In the genomic region with DNA sequence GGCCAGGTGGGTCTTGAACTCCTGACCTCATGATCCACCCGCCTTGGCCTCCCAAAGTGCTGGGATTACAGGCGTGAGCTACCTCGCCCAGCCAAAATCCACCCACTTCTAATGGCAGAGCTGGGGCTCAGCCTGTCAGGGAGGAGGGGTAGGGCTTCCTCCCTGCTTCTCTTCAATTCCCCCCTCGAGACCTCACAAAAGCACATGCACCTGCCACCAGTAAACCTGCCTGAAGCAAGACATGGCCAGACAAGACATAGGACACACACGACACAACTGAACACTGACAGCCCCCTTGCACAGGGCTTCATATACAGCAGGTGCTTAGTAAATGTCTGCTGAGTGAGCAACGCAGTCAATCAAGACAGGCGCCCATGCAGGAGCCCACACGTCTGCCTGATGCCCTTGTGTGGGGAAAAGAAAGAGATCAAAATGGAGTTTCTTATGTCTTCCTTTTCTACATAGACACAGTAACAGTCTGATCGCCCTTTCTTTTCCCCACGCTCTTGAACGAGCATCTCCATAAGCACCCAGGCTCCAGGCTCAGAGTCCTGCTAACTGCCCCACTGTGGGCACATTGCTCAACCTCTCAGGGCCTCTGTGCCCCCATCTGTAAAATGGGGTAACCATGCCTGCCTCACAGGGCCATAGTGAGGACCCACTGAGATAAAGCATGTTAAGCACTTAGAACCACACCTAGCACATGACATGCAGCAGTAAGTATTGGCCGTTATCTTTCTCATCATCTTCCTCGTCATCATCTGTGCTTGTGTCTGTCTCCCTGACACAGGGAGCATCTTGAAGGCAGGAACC, we compare ENCODE assay signal across 1 cellular context.
A peak's percentile ranks its signal among the peaks of the same experiment; 100 is the strongest.
TF ChIP-seq lines count a peak whose summit lies in the region.

No MANE protein-coding gene starts in this region.

TF ChIP-seq in K562, 482 proteins besides CTCF, POLR2A, EP300 and RAD21 (continued from another document and continues in another):
- TF ChIP-seq, protein P1, sequence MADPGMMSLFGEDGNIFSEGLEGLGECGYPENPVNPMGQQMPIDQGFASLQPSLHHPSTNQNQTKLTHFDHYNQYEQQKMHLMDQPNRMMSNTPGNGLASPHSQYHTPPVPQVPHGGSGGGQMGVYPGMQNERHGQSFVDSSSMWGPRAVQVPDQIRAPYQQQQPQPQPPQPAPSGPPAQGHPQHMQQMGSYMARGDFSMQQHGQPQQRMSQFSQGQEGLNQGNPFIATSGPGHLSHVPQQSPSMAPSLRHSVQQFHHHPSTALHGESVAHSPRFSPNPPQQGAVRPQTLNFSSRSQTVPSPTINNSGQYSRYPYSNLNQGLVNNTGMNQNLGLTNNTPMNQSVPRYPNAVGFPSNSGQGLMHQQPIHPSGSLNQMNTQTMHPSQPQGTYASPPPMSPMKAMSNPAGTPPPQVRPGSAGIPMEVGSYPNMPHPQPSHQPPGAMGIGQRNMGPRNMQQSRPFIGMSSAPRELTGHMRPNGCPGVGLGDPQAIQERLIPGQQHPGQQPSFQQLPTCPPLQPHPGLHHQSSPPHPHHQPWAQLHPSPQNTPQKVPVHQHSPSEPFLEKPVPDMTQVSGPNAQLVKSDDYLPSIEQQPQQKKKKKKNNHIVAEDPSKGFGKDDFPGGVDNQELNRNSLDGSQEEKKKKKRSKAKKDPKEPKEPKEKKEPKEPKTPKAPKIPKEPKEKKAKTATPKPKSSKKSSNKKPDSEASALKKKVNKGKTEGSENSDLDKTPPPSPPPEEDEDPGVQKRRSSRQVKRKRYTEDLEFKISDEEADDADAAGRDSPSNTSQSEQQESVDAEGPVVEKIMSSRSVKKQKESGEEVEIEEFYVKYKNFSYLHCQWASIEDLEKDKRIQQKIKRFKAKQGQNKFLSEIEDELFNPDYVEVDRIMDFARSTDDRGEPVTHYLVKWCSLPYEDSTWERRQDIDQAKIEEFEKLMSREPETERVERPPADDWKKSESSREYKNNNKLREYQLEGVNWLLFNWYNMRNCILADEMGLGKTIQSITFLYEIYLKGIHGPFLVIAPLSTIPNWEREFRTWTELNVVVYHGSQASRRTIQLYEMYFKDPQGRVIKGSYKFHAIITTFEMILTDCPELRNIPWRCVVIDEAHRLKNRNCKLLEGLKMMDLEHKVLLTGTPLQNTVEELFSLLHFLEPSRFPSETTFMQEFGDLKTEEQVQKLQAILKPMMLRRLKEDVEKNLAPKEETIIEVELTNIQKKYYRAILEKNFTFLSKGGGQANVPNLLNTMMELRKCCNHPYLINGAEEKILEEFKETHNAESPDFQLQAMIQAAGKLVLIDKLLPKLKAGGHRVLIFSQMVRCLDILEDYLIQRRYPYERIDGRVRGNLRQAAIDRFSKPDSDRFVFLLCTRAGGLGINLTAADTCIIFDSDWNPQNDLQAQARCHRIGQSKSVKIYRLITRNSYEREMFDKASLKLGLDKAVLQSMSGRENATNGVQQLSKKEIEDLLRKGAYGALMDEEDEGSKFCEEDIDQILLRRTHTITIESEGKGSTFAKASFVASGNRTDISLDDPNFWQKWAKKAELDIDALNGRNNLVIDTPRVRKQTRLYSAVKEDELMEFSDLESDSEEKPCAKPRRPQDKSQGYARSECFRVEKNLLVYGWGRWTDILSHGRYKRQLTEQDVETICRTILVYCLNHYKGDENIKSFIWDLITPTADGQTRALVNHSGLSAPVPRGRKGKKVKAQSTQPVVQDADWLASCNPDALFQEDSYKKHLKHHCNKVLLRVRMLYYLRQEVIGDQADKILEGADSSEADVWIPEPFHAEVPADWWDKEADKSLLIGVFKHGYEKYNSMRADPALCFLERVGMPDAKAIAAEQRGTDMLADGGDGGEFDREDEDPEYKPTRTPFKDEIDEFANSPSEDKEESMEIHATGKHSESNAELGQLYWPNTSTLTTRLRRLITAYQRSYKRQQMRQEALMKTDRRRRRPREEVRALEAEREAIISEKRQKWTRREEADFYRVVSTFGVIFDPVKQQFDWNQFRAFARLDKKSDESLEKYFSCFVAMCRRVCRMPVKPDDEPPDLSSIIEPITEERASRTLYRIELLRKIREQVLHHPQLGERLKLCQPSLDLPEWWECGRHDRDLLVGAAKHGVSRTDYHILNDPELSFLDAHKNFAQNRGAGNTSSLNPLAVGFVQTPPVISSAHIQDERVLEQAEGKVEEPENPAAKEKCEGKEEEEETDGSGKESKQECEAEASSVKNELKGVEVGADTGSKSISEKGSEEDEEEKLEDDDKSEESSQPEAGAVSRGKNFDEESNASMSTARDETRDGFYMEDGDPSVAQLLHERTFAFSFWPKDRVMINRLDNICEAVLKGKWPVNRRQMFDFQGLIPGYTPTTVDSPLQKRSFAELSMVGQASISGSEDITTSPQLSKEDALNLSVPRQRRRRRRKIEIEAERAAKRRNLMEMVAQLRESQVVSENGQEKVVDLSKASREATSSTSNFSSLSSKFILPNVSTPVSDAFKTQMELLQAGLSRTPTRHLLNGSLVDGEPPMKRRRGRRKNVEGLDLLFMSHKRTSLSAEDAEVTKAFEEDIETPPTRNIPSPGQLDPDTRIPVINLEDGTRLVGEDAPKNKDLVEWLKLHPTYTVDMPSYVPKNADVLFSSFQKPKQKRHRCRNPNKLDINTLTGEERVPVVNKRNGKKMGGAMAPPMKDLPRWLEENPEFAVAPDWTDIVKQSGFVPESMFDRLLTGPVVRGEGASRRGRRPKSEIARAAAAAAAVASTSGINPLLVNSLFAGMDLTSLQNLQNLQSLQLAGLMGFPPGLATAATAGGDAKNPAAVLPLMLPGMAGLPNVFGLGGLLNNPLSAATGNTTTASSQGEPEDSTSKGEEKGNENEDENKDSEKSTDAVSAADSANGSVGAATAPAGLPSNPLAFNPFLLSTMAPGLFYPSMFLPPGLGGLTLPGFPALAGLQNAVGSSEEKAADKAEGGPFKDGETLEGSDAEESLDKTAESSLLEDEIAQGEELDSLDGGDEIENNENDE (IDR thresholded peaks at IDR 0.05; ENCODE audit: low read depth, low read length): no peak
- no peak for TF ChIP-seq ZBTB1 (CRISPR knock-in tag; IDR thresholded peaks at IDR 0.05; ENCODE audit: borderline replicate concordance, low read depth)
- TF ChIP-seq SRSF1 (IDR thresholded peaks at IDR 0.05; ENCODE audit: low read depth, low read length): no peak
- peak; percentile 67 for TF ChIP-seq HDAC2 (IDR thresholded peaks at IDR 0.05)
- TF ChIP-seq GABPB2 (CRISPR knock-in tag; conservative IDR thresholded peaks at IDR 0.05): no peak
- TF ChIP-seq, protein P2, sequence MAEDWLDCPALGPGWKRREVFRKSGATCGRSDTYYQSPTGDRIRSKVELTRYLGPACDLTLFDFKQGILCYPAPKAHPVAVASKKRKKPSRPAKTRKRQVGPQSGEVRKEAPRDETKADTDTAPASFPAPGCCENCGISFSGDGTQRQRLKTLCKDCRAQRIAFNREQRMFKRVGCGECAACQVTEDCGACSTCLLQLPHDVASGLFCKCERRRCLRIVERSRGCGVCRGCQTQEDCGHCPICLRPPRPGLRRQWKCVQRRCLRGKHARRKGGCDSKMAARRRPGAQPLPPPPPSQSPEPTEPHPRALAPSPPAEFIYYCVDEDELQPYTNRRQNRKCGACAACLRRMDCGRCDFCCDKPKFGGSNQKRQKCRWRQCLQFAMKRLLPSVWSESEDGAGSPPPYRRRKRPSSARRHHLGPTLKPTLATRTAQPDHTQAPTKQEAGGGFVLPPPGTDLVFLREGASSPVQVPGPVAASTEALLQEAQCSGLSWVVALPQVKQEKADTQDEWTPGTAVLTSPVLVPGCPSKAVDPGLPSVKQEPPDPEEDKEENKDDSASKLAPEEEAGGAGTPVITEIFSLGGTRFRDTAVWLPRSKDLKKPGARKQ (CRISPR knock-in tag; IDR thresholded peaks at IDR 0.05): no peak
- no peak for TF ChIP-seq CBX2 (IDR thresholded peaks at IDR 0.05; ENCODE audit: insufficient read depth, low read length, poor library complexity, severe bottlenecking)
- TF ChIP-seq ZNF764 (CRISPR knock-in tag; IDR thresholded peaks at IDR 0.05; ENCODE audit: low read depth): no peak
- no peak for TF ChIP-seq JUN (IDR thresholded peaks at IDR 0.05; ENCODE audit: borderline replicate concordance, low read depth, low read length)
- TF ChIP-seq JUN (CRISPR knock-in tag; IDR thresholded peaks at IDR 0.05; ENCODE audit: borderline replicate concordance): no peak
- no peak for TF ChIP-seq CBFB (CRISPR knock-in tag; IDR thresholded peaks at IDR 0.05)
- TF ChIP-seq LCOR (CRISPR knock-in tag; IDR thresholded peaks at IDR 0.05): no peak
- no peak for TF ChIP-seq GABPB1 (CRISPR knock-in tag; IDR thresholded peaks at IDR 0.05)
- TF ChIP-seq ZNF431 (CRISPR knock-in tag; IDR thresholded peaks at IDR 0.05): no peak
- TF ChIP-seq ATF7 (IDR thresholded peaks at IDR 0.05): no peak
- TF ChIP-seq ILF3 (IDR thresholded peaks at IDR 0.05; ENCODE audit: borderline replicate concordance): no peak
- no peak for TF ChIP-seq SREBF2 (CRISPR knock-in tag; IDR thresholded peaks at IDR 0.05)
- TF ChIP-seq, protein P3, sequence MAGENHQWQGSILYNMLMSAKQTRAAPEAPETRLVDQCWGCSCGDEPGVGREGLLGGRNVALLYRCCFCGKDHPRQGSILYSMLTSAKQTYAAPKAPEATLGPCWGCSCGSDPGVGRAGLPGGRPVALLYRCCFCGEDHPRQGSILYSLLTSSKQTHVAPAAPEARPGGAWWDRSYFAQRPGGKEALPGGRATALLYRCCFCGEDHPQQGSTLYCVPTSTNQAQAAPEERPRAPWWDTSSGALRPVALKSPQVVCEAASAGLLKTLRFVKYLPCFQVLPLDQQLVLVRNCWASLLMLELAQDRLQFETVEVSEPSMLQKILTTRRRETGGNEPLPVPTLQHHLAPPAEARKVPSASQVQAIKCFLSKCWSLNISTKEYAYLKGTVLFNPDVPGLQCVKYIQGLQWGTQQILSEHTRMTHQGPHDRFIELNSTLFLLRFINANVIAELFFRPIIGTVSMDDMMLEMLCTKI (IDR thresholded peaks at IDR 0.05; ENCODE audit: partially characterized antibody): no peak
- TF ChIP-seq ZNF324 (CRISPR knock-in tag; IDR thresholded peaks at IDR 0.05): no peak
- TF ChIP-seq, protein P4, sequence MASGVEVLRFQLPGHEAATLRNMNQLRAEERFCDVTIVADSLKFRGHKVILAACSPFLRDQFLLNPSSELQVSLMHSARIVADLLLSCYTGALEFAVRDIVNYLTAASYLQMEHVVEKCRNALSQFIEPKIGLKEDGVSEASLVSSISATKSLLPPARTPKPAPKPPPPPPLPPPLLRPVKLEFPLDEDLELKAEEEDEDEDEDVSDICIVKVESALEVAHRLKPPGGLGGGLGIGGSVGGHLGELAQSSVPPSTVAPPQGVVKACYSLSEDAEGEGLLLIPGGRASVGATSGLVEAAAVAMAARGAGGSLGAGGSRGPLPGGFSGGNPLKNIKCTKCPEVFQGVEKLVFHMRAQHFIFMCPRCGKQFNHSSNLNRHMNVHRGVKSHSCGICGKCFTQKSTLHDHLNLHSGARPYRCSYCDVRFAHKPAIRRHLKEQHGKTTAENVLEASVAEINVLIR (CRISPR knock-in tag; IDR thresholded peaks at IDR 0.05): no peak
- 0 out of 2 replicates have a peak, but pooled peaks have one; percentile 58 for TF ChIP-seq ZNF780A (CRISPR knock-in tag; IDR thresholded peaks at IDR 0.05)
- TF ChIP-seq SUPT5H (IDR thresholded peaks at IDR 0.05): no peak
- no peak for TF ChIP-seq KHSRP (IDR thresholded peaks at IDR 0.05)
- no peak for TF ChIP-seq HNRNPK (IDR thresholded peaks at IDR 0.05; ENCODE audit: low read depth, low read length, poor library complexity, severe bottlenecking)
- TF ChIP-seq HNRNPH1 (optimal IDR thresholded peaks at IDR 0.05; ENCODE audit: low read depth, low read length): no peak
- no peak for TF ChIP-seq ZNF551 (CRISPR knock-in tag; IDR thresholded peaks at IDR 0.05)
- TF ChIP-seq, protein P5, sequence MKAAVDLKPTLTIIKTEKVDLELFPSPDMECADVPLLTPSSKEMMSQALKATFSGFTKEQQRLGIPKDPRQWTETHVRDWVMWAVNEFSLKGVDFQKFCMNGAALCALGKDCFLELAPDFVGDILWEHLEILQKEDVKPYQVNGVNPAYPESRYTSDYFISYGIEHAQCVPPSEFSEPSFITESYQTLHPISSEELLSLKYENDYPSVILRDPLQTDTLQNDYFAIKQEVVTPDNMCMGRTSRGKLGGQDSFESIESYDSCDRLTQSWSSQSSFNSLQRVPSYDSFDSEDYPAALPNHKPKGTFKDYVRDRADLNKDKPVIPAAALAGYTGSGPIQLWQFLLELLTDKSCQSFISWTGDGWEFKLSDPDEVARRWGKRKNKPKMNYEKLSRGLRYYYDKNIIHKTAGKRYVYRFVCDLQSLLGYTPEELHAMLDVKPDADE (conservative IDR thresholded peaks at IDR 0.05; ENCODE audit: control insufficient read depth, low read depth, low read length): no peak
- TF ChIP-seq RBM22 (IDR thresholded peaks at IDR 0.05; ENCODE audit: low read depth, low read length, poor library complexity, severe bottlenecking): no peak
- TF ChIP-seq, protein P6, sequence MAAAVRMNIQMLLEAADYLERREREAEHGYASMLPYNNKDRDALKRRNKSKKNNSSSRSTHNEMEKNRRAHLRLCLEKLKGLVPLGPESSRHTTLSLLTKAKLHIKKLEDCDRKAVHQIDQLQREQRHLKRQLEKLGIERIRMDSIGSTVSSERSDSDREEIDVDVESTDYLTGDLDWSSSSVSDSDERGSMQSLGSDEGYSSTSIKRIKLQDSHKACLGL (CRISPR knock-in tag; IDR thresholded peaks at IDR 0.05; ENCODE audit: borderline replicate concordance, poor library complexity, severe bottlenecking): no peak
- TF ChIP-seq PHF21A (IDR thresholded peaks at IDR 0.05; ENCODE audit: borderline replicate concordance, low read depth): no peak
- no peak for TF ChIP-seq ZBTB17 (CRISPR knock-in tag; IDR thresholded peaks at IDR 0.05)
- TF ChIP-seq PCBP2 (IDR thresholded peaks at IDR 0.05; ENCODE audit: low read depth, low read length, poor library complexity, severe bottlenecking): no peak
- TF ChIP-seq, protein P7, sequence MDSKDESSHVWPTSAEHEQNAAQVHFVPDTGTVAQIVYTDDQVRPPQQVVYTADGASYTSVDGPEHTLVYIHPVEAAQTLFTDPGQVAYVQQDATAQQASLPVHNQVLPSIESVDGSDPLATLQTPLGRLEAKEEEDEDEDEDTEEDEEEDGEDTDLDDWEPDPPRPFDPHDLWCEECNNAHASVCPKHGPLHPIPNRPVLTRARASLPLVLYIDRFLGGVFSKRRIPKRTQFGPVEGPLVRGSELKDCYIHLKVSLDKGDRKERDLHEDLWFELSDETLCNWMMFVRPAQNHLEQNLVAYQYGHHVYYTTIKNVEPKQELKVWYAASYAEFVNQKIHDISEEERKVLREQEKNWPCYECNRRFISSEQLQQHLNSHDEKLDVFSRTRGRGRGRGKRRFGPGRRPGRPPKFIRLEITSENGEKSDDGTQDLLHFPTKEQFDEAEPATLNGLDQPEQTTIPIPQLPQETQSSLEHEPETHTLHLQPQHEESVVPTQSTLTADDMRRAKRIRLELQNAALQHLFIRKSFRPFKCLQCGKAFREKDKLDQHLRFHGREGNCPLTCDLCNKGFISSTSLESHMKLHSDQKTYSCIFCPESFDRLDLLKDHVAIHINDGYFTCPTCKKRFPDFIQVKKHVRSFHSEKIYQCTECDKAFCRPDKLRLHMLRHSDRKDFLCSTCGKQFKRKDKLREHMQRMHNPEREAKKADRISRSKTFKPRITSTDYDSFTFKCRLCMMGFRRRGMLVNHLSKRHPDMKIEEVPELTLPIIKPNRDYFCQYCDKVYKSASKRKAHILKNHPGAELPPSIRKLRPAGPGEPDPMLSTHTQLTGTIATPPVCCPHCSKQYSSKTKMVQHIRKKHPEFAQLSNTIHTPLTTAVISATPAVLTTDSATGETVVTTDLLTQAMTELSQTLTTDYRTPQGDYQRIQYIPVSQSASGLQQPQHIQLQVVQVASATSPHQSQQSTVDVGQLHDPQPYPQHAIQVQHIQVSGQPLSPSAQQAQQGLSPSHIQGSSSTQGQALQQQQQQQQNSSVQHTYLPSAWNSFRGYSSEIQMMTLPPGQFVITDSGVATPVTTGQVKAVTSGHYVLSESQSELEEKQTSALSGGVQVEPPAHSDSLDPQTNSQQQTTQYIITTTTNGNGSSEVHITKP (IDR thresholded peaks at IDR 0.05; ENCODE audit: partially characterized antibody): no peak
- TF ChIP-seq ZNF717 (CRISPR knock-in tag; IDR thresholded peaks at IDR 0.05): no peak
- TF ChIP-seq ZNF146 (CRISPR knock-in tag; IDR thresholded peaks at IDR 0.05; ENCODE audit: unreplicated experiment): no peak
- TF ChIP-seq GATA2 (CRISPR knock-in tag; IDR thresholded peaks at IDR 0.05): peak; percentile 80
- TF ChIP-seq HNRNPL (IDR thresholded peaks at IDR 0.05; ENCODE audit: low read depth, low read length): no peak
- TF ChIP-seq ZSCAN32 (CRISPR knock-in tag; IDR thresholded peaks at IDR 0.05): no peak
- no peak for TF ChIP-seq IFI16 (CRISPR knock-in tag; IDR thresholded peaks at IDR 0.05)
